ENCODE assay signal across 15 cellular contexts in genomic region chr9:33285502-33285901, GRCh38. TPM values are rescaled to one million over a fixed set of nuclear protein-coding genes. Genes with fewer than 3 reads are reported as not detected.
DNase-seq lines count a peak whose midpoint lies in the region; ATAC-seq and TF ChIP-seq lines count a peak whose summit lies in the region.
"Had no signal": no experiment of that assay in that cellular context is flagged by ENCODE, and none has a peak within 500 bp of the region (broad histone marks: within the 10 kb centered on the region; RNA-seq: fewer than 3 reads in every experiment).

No MANE protein-coding gene starts in this region.

- TF ChIP-seq POLR2A in uterus (IDR thresholded peaks at IDR 0.05): no peak

- H3K9ac ChIP-seq in BLaER1 treated with 17β-estradiol and CSF1 and Interleukin-3, amounts not matched to agents 10 nM and 100 nM: peak overlapping the region in 8 of 11 experiments; percentile 8 to 43 (median 26); a peak in 8 of 22 replicates
- H3K9ac ChIP-seq: GM23248 had no signal

- TF ChIP-seq CTCF in epithelial cell of esophagus (IDR thresholded peaks at IDR 0.05; ENCODE audit: insufficient read depth, low read depth, low read length, missing control alignments) (no peak), uterus (IDR thresholded peaks at IDR 0.05) (no peak)

- intact Hi-C loops in uterus (cut with DNase I; ENCODE audit: low total_unique reads): no loop called here

- peaks cover 14 to 39% (median 25%) of the 10 kb centered on the region in 11 experiments for H3K36me3 ChIP-seq in BLaER1 treated with 17β-estradiol and CSF1 and Interleukin-3, amounts not matched to agents 10 nM and 100 nM
- H3K36me3 ChIP-seq in uterus: no peaks in the 10 kb centered on the region
- H3K36me3 ChIP-seq: HAP-1 had no signal

- H3K27ac Mint-ChIP-seq in activated CD8-positive, alpha-beta memory T cell treated with anti-CD3 and anti-CD28 coated beads, Interleukin-2, amount 10 ng/mL, durations not matched to agents 7 days and 5 days: peak overlapping the region; percentile 47
- H3K27ac Mint-ChIP-seq: CD4-positive, alpha-beta T cell had no signal

- peak overlapping the region in 10 of 11 experiments; percentile 10 to 57 (median 29); a peak in 14 of 22 replicates for H3K27ac ChIP-seq in BLaER1 treated with 17β-estradiol and CSF1 and Interleukin-3, amounts not matched to agents 10 nM and 100 nM
- no peak overlapping the region for H3K27ac ChIP-seq in uterus
- H3K27ac ChIP-seq: C4-2B, GM23248 had no signal

- no peak overlapping the region for H3K4me3 ChIP-seq in BLaER1 treated with 17β-estradiol and CSF1 and Interleukin-3, amounts not matched to agents 10 nM and 100 nM
- no peak overlapping the region for H3K4me3 ChIP-seq in epithelial cell of esophagus (ENCODE audit: low read length)
- H3K4me3 ChIP-seq in uterus: no peak overlapping the region
- H3K4me3 ChIP-seq: GM23248, HAP-1 had no signal

- ATAC-seq in activated CD8-positive, alpha-beta memory T cell treated with anti-CD3 and anti-CD28 coated beads, Interleukin-2, amount 10 ng/mL, durations not matched to agents 7 days and 5 days: no peak
- no peak for ATAC-seq in left lobe of liver

- peaks cover 22% of the 10 kb centered on the region for H3K4me1 Mint-ChIP-seq in activated CD8-positive, alpha-beta memory T cell treated with anti-CD3 and anti-CD28 coated beads, Interleukin-2, amount 10 ng/mL, durations not matched to agents 7 days and 5 days

- H3K9me3 Mint-ChIP-seq in activated CD8-positive, alpha-beta memory T cell treated with anti-CD3 and anti-CD28 coated beads, Interleukin-2, amount 10 ng/mL, durations not matched to agents 7 days and 5 days (ENCODE audit: low read depth): no peaks in the 10 kb centered on the region
- H3K9me3 Mint-ChIP-seq: CD4-positive, alpha-beta T cell had no signal

- peaks cover 37% of the 10 kb centered on the region for H3K36me3 Mint-ChIP-seq in activated CD8-positive, alpha-beta memory T cell treated with anti-CD3 and anti-CD28 coated beads, Interleukin-2, amount 10 ng/mL, durations not matched to agents 7 days and 5 days

- H3K9me3 ChIP-seq in BLaER1 treated with 17β-estradiol and CSF1 and Interleukin-3, amounts not matched to agents 10 nM and 100 nM (replicated peaks in 1 of 11): 0 out of 22 replicates have a peak, but pooled peaks cover 0 to under 1% (median 0%) of the 10 kb centered on the region in 11 experiments
- no peaks in the 10 kb centered on the region for H3K9me3 ChIP-seq in uterus
- H3K9me3 ChIP-seq: Caco-2, HAP-1 had no signal

- H3K4me3 Mint-ChIP-seq in activated CD8-positive, alpha-beta memory T cell treated with anti-CD3 and anti-CD28 coated beads, Interleukin-2, amount 10 ng/mL, durations not matched to agents 7 days and 5 days: no peak overlapping the region
- H3K4me3 Mint-ChIP-seq: B cell; CD4-positive, alpha-beta T cell had no signal

- CTCF ChIA-PET in activated CD8-positive, alpha-beta memory T cell treated with anti-CD3 and anti-CD28 coated beads, Interleukin-2, amount 10 ng/mL, durations not matched to agents 7 days and 5 days (lab: Charles Lee): interaction anchor here (1.6 to 3.0 kb wide), 2 partner anchors 18 to 129 kb away, joined by 5 to 11 read pairs; no protein-coding TSS in a partner anchor

- no peaks in the 10 kb centered on the region for H4K20me1 ChIP-seq in BLaER1 treated with 17β-estradiol and CSF1 and Interleukin-3, amounts not matched to agents 10 nM and 100 nM

- H3K4me2 ChIP-seq in BLaER1 treated with 17β-estradiol and CSF1 and Interleukin-3, amounts not matched to agents 10 nM and 100 nM: peak overlapping the region; percentile 12 to 76 (median 62); a peak in 21 of 22 replicates

- H3K27me3 ChIP-seq in BLaER1 treated with 17β-estradiol and CSF1 and Interleukin-3, amounts not matched to agents 10 nM and 100 nM: no peaks in the 10 kb centered on the region
- no peaks in the 10 kb centered on the region for H3K27me3 ChIP-seq in uterus

- no peak for DNase-seq in activated CD8-positive, alpha-beta memory T cell treated with anti-CD3 and anti-CD28 coated beads, Interleukin-2, amount 10 ng/mL, durations not matched to agents 7 days and 5 days
- no peak for DNase-seq in activated CD8-positive, alpha-beta memory T cell treated with anti-CD3 and anti-CD28 coated beads, Interleukin-2, amount 50 U/mL, for 4 hours
- DNase-seq in MV-4-11 (lab: John Stamatoyannopoulos, UW) (peak; percentile 16), epithelial cell of esophagus (ENCODE audit: low read depth) (peak; percentile 10), uterus (no peak), left lobe of liver (ENCODE audit: low spot score) (no peak)
- DNase-seq: Caco-2; CD4-positive, alpha-beta T cell; GM23248 had no signal

- peaks cover 2% of the 10 kb centered on the region for H3K27me3 Mint-ChIP-seq in activated CD8-positive, alpha-beta memory T cell treated with anti-CD3 and anti-CD28 coated beads, Interleukin-2, amount 10 ng/mL, durations not matched to agents 7 days and 5 days
- H3K27me3 Mint-ChIP-seq: B cell; CD4-positive, alpha-beta T cell had no signal

- H3K4me1 ChIP-seq in BLaER1 treated with 17β-estradiol and CSF1 and Interleukin-3, amounts not matched to agents 10 nM and 100 nM: peaks cover 40 to 57% (median 46%) of the 10 kb centered on the region in 10 experiments
- H3K4me1 ChIP-seq in uterus: no peaks in the 10 kb centered on the region
- H3K4me1 ChIP-seq: Caco-2, HAP-1 had no signal

RNA-seq across cellular contexts. Expression of gene NFX1, which starts 4.8 kb away (rescaled TPM):
- total RNA-seq in activated CD8-positive, alpha-beta memory T cell treated with anti-CD3 and anti-CD28 coated beads, Interleukin-2, amount 10 ng/mL, durations not matched to agents 7 days and 5 days: 10 to 100 TPM; 46.3 to 48.1 TPM
- 10 to 100 TPM; 18.5 to 52.9 (median 27.9) TPM for total RNA-seq in uterus
- total RNA-seq in left lobe of liver: 24.3 TPM

RNA-seq across cellular contexts. Expression of gene CHMP5, which starts 20.7 kb away (rescaled TPM):
- 100 to 1,000 TPM; 114 to 130 TPM for total RNA-seq in activated CD8-positive, alpha-beta memory T cell treated with anti-CD3 and anti-CD28 coated beads, Interleukin-2, amount 10 ng/mL, durations not matched to agents 7 days and 5 days
- total RNA-seq in uterus (10 to 100 TPM; 53.5 to 91.7 (median 61.7) TPM), left lobe of liver (20.0 TPM)

RNA-seq across cellular contexts. Expression of gene BAG1, which starts 21.0 kb away (rescaled TPM):
- 10 to 100 TPM; 74.9 to 81.0 TPM for total RNA-seq in activated CD8-positive, alpha-beta memory T cell treated with anti-CD3 and anti-CD28 coated beads, Interleukin-2, amount 10 ng/mL, durations not matched to agents 7 days and 5 days
- 100 to 1,000 TPM in 1 of 4 donors, 10 to 100 TPM in 3; 39.7 to 143 (median 59.4) TPM for total RNA-seq in uterus
- total RNA-seq in left lobe of liver: 51.0 TPM

RNA-seq across cellular contexts. Expression of gene SPINK4, which starts 45.5 kb away (rescaled TPM):
- total RNA-seq in activated CD8-positive, alpha-beta memory T cell treated with anti-CD3 and anti-CD28 coated beads, Interleukin-2, amount 10 ng/mL, durations not matched to agents 7 days and 5 days: not detected
- total RNA-seq in uterus: not detected
- not detected for total RNA-seq in left lobe of liver
- total RNA-seq: A172; B cell; CD4-positive, alpha-beta T cell; GM23248; HT-29 had no signal

Comparison
In these comparisons a context has a peak if more than half of its experiments do, and no peak if none do; other contexts are left out.
1. DNase-seq: peak in MV-4-11 (single experiment) and epithelial cell of esophagus (single experiment); none in activated CD8-positive, alpha-beta memory T cell treated with anti-CD3 and anti-CD28 coated beads, Interleukin-2, amount 10 ng/mL, durations not matched to agents 7 days and 5 days (single experiment), activated CD8-positive, alpha-beta memory T cell treated with anti-CD3 and anti-CD28 coated beads, Interleukin-2, amount 50 U/mL, for 4 hours (single experiment), uterus (0 of 2) and left lobe of liver (single experiment).
2. H3K27ac ChIP-seq: peak in BLaER1 treated with 17β-estradiol and CSF1 and Interleukin-3, amounts not matched to agents 10 nM and 100 nM (10 of 11); none in uterus (0 of 2).